Comparison of ENCODE assay signal across 1 cellular context in genomic region chr3:44042772-44043171, GRCh38.
A peak's percentile ranks its signal among the peaks of the same experiment; 100 is the strongest.
TF ChIP-seq lines count a peak whose summit lies in the region.

No MANE protein-coding gene starts in this region.

TF ChIP-seq in GM12878, 131 proteins besides CTCF, POLR2A, EP300 and RAD21 (continued from another document and continues in another):
- no peak for TF ChIP-seq E4F1 (IDR thresholded peaks at IDR 0.05; ENCODE audit: borderline replicate concordance, partially characterized antibody)
- TF ChIP-seq, protein P1, sequence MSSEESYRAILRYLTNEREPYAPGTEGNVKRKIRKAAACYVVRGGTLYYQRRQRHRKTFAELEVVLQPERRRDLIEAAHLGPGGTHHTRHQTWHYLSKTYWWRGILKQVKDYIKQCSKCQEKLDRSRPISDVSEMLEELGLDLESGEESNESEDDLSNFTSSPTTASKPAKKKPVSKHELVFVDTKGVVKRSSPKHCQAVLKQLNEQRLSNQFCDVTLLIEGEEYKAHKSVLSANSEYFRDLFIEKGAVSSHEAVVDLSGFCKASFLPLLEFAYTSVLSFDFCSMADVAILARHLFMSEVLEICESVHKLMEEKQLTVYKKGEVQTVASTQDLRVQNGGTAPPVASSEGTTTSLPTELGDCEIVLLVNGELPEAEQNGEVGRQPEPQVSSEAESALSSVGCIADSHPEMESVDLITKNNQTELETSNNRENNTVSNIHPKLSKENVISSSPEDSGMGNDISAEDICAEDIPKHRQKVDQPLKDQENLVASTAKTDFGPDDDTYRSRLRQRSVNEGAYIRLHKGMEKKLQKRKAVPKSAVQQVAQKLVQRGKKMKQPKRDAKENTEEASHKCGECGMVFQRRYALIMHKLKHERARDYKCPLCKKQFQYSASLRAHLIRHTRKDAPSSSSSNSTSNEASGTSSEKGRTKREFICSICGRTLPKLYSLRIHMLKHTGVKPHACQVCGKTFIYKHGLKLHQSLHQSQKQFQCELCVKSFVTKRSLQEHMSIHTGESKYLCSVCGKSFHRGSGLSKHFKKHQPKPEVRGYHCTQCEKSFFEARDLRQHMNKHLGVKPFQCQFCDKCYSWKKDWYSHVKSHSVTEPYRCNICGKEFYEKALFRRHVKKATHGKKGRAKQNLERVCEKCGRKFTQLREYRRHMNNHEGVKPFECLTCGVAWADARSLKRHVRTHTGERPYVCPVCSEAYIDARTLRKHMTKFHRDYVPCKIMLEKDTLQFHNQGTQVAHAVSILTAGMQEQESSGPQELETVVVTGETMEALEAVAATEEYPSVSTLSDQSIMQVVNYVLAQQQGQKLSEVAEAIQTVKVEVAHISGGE (CRISPR knock-in tag; IDR thresholded peaks at IDR 0.05): no peak
- TF ChIP-seq ESRRA (IDR thresholded peaks at IDR 0.05; ENCODE audit: low read length): no peak
- no peak for TF ChIP-seq KAT2A (conservative IDR thresholded peaks at IDR 0.05; ENCODE audit: control insufficient read depth, low read depth, low read length)
- no peak for TF ChIP-seq ZNF622 (IDR thresholded peaks at IDR 0.05)
- TF ChIP-seq BRCA1 (IDR thresholded peaks at IDR 0.05; ENCODE audit: low read depth, low read length): no peak
- TF ChIP-seq, protein P2, sequence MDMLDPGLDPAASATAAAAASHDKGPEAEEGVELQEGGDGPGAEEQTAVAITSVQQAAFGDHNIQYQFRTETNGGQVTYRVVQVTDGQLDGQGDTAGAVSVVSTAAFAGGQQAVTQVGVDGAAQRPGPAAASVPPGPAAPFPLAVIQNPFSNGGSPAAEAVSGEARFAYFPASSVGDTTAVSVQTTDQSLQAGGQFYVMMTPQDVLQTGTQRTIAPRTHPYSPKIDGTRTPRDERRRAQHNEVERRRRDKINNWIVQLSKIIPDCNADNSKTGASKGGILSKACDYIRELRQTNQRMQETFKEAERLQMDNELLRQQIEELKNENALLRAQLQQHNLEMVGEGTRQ (IDR thresholded peaks at IDR 0.05; ENCODE audit: borderline replicate concordance, low read depth, low read length): no peak
- no peak for TF ChIP-seq EED (IDR thresholded peaks at IDR 0.05; ENCODE audit: low read depth)
- no peak for TF ChIP-seq CREB1 (IDR thresholded peaks at IDR 0.05; ENCODE audit: low read depth)
- TF ChIP-seq CBX5 (IDR thresholded peaks at IDR 0.05; ENCODE audit: low read depth): no peak
- no peak for TF ChIP-seq WRNIP1 (IDR thresholded peaks at IDR 0.05; ENCODE audit: borderline replicate concordance, low read depth, low read length)
- TF ChIP-seq BMI1 (IDR thresholded peaks at IDR 0.05; ENCODE audit: borderline replicate concordance): no peak
- TF ChIP-seq, protein P3, sequence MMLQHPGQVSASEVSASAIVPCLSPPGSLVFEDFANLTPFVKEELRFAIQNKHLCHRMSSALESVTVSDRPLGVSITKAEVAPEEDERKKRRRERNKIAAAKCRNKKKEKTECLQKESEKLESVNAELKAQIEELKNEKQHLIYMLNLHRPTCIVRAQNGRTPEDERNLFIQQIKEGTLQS (IDR thresholded peaks at IDR 0.05; ENCODE audit: borderline replicate concordance, extremely low read depth, low read depth, low read length): no peak
- TF ChIP-seq SRF (IDR thresholded peaks at IDR 0.05; ENCODE audit: low read depth in 2 of 2, low read length in 2 of 2): 0 out of 4 replicates have a peak, but pooled peaks of 1 of the 2 experiments have one; percentile 30
- TF ChIP-seq SUZ12 (IDR thresholded peaks at IDR 0.05; ENCODE audit: unreplicated experiment): no peak
- TF ChIP-seq BCL11A (IDR thresholded peaks at IDR 0.05; ENCODE audit: low read depth, low read length): no peak
- no peak for TF ChIP-seq TAF1 (IDR thresholded peaks at IDR 0.05; ENCODE audit: borderline replicate concordance, low read depth, low read length)
- TF ChIP-seq, protein P4, sequence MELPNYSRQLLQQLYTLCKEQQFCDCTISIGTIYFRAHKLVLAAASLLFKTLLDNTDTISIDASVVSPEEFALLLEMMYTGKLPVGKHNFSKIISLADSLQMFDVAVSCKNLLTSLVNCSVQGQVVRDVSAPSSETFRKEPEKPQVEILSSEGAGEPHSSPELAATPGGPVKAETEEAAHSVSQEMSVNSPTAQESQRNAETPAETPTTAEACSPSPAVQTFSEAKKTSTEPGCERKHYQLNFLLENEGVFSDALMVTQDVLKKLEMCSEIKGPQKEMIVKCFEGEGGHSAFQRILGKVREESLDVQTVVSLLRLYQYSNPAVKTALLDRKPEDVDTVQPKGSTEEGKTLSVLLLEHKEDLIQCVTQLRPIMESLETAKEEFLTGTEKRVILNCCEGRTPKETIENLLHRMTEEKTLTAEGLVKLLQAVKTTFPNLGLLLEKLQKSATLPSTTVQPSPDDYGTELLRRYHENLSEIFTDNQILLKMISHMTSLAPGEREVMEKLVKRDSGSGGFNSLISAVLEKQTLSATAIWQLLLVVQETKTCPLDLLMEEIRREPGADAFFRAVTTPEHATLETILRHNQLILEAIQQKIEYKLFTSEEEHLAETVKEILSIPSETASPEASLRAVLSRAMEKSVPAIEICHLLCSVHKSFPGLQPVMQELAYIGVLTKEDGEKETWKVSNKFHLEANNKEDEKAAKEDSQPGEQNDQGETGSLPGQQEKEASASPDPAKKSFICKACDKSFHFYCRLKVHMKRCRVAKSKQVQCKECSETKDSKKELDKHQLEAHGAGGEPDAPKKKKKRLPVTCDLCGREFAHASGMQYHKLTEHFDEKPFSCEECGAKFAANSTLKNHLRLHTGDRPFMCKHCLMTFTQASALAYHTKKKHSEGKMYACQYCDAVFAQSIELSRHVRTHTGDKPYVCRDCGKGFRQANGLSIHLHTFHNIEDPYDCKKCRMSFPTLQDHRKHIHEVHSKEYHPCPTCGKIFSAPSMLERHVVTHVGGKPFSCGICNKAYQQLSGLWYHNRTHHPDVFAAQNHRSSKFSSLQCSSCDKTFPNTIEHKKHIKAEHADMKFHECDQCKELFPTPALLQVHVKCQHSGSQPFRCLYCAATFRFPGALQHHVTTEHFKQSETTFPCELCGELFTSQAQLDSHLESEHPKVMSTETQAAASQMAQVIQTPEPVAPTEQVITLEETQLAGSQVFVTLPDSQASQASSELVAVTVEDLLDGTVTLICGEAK (IDR thresholded peaks at IDR 0.05; ENCODE audit: borderline replicate concordance): no peak
- no peak for TF ChIP-seq NBN (IDR thresholded peaks at IDR 0.05)
- TF ChIP-seq IKZF2 (IDR thresholded peaks at IDR 0.05): peak; percentile 17 to 43; a peak in 1 of 4 replicates
- no peak for TF ChIP-seq CBX3 (IDR thresholded peaks at IDR 0.05; ENCODE audit: borderline replicate concordance, low read depth)
- TF ChIP-seq SIX5 (IDR thresholded peaks at IDR 0.05; ENCODE audit: low read depth, low read length, severe bottlenecking): no peak
- peak; percentile 10 for TF ChIP-seq SP1 (IDR thresholded peaks at IDR 0.05; ENCODE audit: low read depth, low read length)
- TF ChIP-seq CHD2 (IDR thresholded peaks at IDR 0.05; ENCODE audit: borderline replicate concordance, low read depth, low read length): no peak
- TF ChIP-seq, protein P5, sequence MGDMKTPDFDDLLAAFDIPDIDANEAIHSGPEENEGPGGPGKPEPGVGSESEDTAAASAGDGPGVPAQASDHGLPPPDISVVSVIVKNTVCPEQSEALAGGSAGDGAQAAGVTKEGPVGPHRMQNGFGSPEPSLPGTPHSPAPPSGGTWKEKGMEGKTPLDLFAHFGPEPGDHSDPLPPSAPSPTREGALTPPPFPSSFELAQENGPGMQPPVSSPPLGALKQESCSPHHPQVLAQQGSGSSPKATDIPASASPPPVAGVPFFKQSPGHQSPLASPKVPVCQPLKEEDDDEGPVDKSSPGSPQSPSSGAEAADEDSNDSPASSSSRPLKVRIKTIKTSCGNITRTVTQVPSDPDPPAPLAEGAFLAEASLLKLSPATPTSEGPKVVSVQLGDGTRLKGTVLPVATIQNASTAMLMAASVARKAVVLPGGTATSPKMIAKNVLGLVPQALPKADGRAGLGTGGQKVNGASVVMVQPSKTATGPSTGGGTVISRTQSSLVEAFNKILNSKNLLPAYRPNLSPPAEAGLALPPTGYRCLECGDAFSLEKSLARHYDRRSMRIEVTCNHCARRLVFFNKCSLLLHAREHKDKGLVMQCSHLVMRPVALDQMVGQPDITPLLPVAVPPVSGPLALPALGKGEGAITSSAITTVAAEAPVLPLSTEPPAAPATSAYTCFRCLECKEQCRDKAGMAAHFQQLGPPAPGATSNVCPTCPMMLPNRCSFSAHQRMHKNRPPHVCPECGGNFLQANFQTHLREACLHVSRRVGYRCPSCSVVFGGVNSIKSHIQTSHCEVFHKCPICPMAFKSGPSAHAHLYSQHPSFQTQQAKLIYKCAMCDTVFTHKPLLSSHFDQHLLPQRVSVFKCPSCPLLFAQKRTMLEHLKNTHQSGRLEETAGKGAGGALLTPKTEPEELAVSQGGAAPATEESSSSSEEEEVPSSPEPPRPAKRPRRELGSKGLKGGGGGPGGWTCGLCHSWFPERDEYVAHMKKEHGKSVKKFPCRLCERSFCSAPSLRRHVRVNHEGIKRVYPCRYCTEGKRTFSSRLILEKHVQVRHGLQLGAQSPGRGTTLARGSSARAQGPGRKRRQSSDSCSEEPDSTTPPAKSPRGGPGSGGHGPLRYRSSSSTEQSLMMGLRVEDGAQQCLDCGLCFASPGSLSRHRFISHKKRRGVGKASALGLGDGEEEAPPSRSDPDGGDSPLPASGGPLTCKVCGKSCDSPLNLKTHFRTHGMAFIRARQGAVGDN (IDR thresholded peaks at IDR 0.05): peak; percentile 51; the same call in 1 of the 2 replicates
- TF ChIP-seq MTA2 (IDR thresholded peaks at IDR 0.05; ENCODE audit: low read depth): no peak
- no peak for TF ChIP-seq TCF7 (IDR thresholded peaks at IDR 0.05; ENCODE audit: borderline replicate concordance)
- TF ChIP-seq, protein P6, sequence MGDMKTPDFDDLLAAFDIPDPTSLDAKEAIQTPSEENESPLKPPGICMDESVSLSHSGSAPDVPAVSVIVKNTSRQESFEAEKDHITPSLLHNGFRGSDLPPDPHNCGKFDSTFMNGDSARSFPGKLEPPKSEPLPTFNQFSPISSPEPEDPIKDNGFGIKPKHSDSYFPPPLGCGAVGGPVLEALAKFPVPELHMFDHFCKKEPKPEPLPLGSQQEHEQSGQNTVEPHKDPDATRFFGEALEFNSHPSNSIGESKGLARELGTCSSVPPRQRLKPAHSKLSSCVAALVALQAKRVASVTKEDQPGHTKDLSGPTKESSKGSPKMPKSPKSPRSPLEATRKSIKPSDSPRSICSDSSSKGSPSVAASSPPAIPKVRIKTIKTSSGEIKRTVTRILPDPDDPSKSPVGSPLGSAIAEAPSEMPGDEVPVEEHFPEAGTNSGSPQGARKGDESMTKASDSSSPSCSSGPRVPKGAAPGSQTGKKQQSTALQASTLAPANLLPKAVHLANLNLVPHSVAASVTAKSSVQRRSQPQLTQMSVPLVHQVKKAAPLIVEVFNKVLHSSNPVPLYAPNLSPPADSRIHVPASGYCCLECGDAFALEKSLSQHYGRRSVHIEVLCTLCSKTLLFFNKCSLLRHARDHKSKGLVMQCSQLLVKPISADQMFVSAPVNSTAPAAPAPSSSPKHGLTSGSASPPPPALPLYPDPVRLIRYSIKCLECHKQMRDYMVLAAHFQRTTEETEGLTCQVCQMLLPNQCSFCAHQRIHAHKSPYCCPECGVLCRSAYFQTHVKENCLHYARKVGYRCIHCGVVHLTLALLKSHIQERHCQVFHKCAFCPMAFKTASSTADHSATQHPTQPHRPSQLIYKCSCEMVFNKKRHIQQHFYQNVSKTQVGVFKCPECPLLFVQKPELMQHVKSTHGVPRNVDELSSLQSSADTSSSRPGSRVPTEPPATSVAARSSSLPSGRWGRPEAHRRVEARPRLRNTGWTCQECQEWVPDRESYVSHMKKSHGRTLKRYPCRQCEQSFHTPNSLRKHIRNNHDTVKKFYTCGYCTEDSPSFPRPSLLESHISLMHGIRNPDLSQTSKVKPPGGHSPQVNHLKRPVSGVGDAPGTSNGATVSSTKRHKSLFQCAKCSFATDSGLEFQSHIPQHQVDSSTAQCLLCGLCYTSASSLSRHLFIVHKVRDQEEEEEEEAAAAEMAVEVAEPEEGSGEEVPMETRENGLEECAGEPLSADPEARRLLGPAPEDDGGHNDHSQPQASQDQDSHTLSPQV (IDR thresholded peaks at IDR 0.05): peak; percentile 15; the same call in 1 of the 2 replicates
- TF ChIP-seq PAX8 (IDR thresholded peaks at IDR 0.05): no peak
- TF ChIP-seq CHD1 (IDR thresholded peaks at IDR 0.05; ENCODE audit: low read depth, low read length): no peak
- TF ChIP-seq ATF7 (IDR thresholded peaks at IDR 0.05; ENCODE audit: low read depth): no peak
- TF ChIP-seq, protein P7, sequence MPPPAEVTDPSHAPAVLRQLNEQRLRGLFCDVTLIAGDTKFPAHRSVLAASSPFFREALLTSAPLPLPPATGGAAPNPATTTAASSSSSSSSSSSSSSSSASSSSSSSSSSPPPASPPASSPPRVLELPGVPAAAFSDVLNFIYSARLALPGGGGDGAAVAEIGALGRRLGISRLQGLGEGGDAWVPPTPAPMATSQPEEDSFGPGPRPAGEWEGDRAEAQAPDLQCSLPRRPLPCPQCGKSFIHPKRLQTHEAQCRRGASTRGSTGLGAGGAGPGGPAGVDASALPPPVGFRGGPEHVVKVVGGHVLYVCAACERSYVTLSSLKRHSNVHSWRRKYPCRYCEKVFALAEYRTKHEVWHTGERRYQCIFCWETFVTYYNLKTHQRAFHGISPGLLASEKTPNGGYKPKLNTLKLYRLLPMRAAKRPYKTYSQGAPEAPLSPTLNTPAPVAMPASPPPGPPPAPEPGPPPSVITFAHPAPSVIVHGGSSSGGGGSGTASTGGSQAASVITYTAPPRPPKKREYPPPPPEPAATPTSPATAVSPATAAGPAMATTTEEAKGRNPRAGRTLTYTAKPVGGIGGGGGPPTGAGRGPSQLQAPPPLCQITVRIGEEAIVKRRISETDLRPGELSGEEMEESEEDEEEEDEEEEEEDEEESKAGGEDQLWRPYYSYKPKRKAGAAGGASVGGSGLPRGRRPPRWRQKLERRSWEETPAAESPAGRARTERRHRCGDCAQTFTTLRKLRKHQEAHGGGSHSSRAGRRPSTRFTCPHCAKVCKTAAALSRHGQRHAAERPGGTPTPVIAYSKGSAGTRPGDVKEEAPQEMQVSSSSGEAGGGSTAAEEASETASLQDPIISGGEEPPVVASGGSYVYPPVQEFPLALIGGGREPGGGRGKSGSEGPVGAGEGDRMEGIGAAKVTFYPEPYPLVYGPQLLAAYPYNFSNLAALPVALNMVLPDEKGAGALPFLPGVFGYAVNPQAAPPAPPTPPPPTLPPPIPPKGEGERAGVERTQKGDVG (CRISPR knock-in tag; IDR thresholded peaks at IDR 0.05): no peak
- peak; percentile 65 for TF ChIP-seq YY1 (IDR thresholded peaks at IDR 0.05; ENCODE audit: low read depth, low read length)
- TF ChIP-seq ZZZ3 (IDR thresholded peaks at IDR 0.05; ENCODE audit: control insufficient read depth, insufficient read length, low read depth): no peak
- no peak for TF ChIP-seq BACH1 (IDR thresholded peaks at IDR 0.05; ENCODE audit: borderline replicate concordance)
- TF ChIP-seq ZNF217 (IDR thresholded peaks at IDR 0.05): no peak
- TF ChIP-seq SIN3A (IDR thresholded peaks at IDR 0.05; ENCODE audit: low read depth, low read length): no peak
